ENCODE assay signal across 19 cellular contexts in genomic region chr2:127704641-127705243, GRCh38. TPM values are rescaled to one million over a fixed set of nuclear protein-coding genes. Genes with fewer than 3 reads are reported as not detected.
DNase-seq lines count a peak whose midpoint lies in the region; ATAC-seq, FAIRE-seq and TF ChIP-seq lines count a peak whose summit lies in the region.
"Had no signal": no experiment of that assay in that cellular context is flagged by ENCODE, and none has a peak within 500 bp of the region (broad histone marks: within the 10 kb centered on the region; RNA-seq: fewer than 3 reads in every experiment).

No MANE protein-coding gene starts in this region.

- TF ChIP-seq POLR2A in HepG2 (IDR thresholded peaks at IDR 0.05; ENCODE audit: insufficient read depth in 1 of 2, low read depth in 2 of 2, low read length in 2 of 2) (0 out of 4 replicates have a peak, but pooled peaks of 1 of the 2 experiments have one; percentile 12), upper lobe of left lung (IDR thresholded peaks at IDR 0.05) (no peak)

- no TSS peak for BruUV-seq in HepG2 (replicated peaks; lab: Mats Ljungman, UMichigan)

- H3K27ac ChIP-seq in left ventricle myocardium inferior (replicated peaks) (peak overlapping the region; percentile 36), SK-N-MC (peak overlapping the region; percentile 88), HepG2 (ENCODE audit: extremely low read length, insufficient read depth, low read length) (no peak overlapping the region), upper lobe of left lung (peak overlapping the region in 3 of 4 donors; percentile 18 to 62 (median 26))

- peaks cover 79% of the 10 kb centered on the region for H3K4me1 ChIP-seq in left ventricle myocardium inferior
- peaks cover 25% of the 10 kb centered on the region for H3K4me1 ChIP-seq in HepG2 (ENCODE audit: insufficient read depth, low read length)
- H3K4me1 ChIP-seq in upper lobe of left lung: peaks cover 37 to 62% (median 55%) of the 10 kb centered on the region in 4 donors

- DNase-seq in left ventricle myocardium inferior (no peak), Right ventricle myocardium inferior (ENCODE audit: missing footprints) (no peak), SK-N-MC (ENCODE audit: low read depth, low spot score) (no peak), HepG2 (ENCODE audit: low spot score) (no peak), upper lobe of left lung (no peak), NOMO-1 treated with dmso at 0.1 percent for 144 hours (lab: John Stamatoyannopoulos, UW; ENCODE audit: unreplicated experiment) (no peak)
- DNase-seq: activated effector memory CD4-positive, alpha-beta T cell treated with anti-CD3 and anti-CD28 coated beads, Interleukin-2, amount 50 U/mL, for 16 hours; DMS 273 treated with DMSO at 0.1 percent for 48 hours; hippocampal formation; NCI-H1417; NCI-H345; stimulated activated CD4-positive, alpha-beta T cell treated with anti-CD3 and anti-CD28 coated beads, Interleukin-12 subunit alpha, Interleukin-12 subunit beta, amount 100 ng/mL, for 4 hours had no signal

- POLR2A ChIA-PET in HepG2 (lab: Yijun Ruan, JAX): no interaction called here

- H3K36me3 ChIP-seq in left ventricle myocardium inferior (peaks cover 39% of the 10 kb centered on the region), SK-N-MC (ENCODE audit: insufficient read depth, low read length) (peaks cover 58% of the 10 kb centered on the region), HepG2 (replicated peaks in 1 of 2; ENCODE audit: control insufficient read depth in 1 of 2, insufficient read depth in 2 of 2, low read length in 2 of 2) (peaks cover 23 to 32% of the 10 kb centered on the region in 2 experiments), upper lobe of left lung (peaks cover 9 to 42% (median 23%) of the 10 kb centered on the region in 4 donors)

- peaks cover 14% of the 10 kb centered on the region for H3K79me2 ChIP-seq in HepG2 (ENCODE audit: insufficient read depth, low read length)

- ATAC-seq in Right ventricle myocardium inferior (no peak), HepG2 (no peak), upper lobe of left lung (ENCODE audit: low FRiP score in 2 of 2) (no peak), GM21447 (IDR thresholded peaks at IDR 0.05; ENCODE audit: unreplicated experiment) (no peak), HG03097 (IDR thresholded peaks at IDR 0.05; ENCODE audit: low FRiP score, unreplicated experiment) (no peak)

- TF ChIP-seq EP300 in HepG2 (IDR thresholded peaks at IDR 0.05; ENCODE audit: low read depth in 2 of 2, low read length in 2 of 2): no peak
- no peak for TF ChIP-seq EP300 in HepG2 (CRISPR knock-in tag; IDR thresholded peaks at IDR 0.05; ENCODE audit: borderline replicate concordance)
- no peak for TF ChIP-seq EP300 in upper lobe of left lung (IDR thresholded peaks at IDR 0.05)

- in situ Hi-C loops in HepG2 (cut with HindIII; ENCODE audit: extremely low pct_ligation_motif_present, low pct_unique_long_range_greater_than_20kb): no loop called here

- TF ChIP-seq RAD21 in HepG2 (CRISPR knock-in tag; IDR thresholded peaks at IDR 0.05): no peak

- CTCF ChIA-PET in HepG2 (lab: Yijun Ruan, JAX; ENCODE audit: low intra/inter-chr PET ratio, low total read pairs): no interaction called here

- 0 out of 2 replicates have a peak, but pooled peaks cover 2% of the 10 kb centered on the region for H4K20me1 ChIP-seq in HepG2 (ENCODE audit: insufficient read depth, low read length)

- FAIRE-seq in HepG2 (lab: Jason Lieb, UNC): no peak
- FAIRE-seq: GM18507, TTC549 had no signal

- WGBS in HepG2 (ENCODE audit: low lambda C conversion rate): 96% methylated on average over 3 of the region's 3 CpGs
- WGBS in upper lobe of left lung, 2 donors: 73 to 90% methylated on average over 3 of the region's 3 CpGs

- H3K27me3 ChIP-seq in left ventricle myocardium inferior (ENCODE audit: low read depth) (no peaks in the 10 kb centered on the region), HepG2 (ENCODE audit: control insufficient read depth in 1 of 2, insufficient read depth in 2 of 2, low read length in 2 of 2) (no peaks in the 10 kb centered on the region), upper lobe of left lung (no peaks in the 10 kb centered on the region)
- H3K27me3 ChIP-seq: esophagus muscularis mucosa had no signal

- TF ChIP-seq CTCF in left ventricle myocardium inferior (IDR thresholded peaks at IDR 0.05; ENCODE audit: borderline replicate concordance) (no peak), HepG2 (CRISPR knock-in tag; IDR thresholded peaks at IDR 0.05) (no peak), upper lobe of left lung (IDR thresholded peaks at IDR 0.05) (no peak)

- H3K4me3 ChIP-seq in left ventricle myocardium inferior (no peak overlapping the region), SK-N-MC (peak overlapping the region; percentile 15; the same call in 1 of the 2 replicates), HepG2 (replicated peaks in 1 of 3; ENCODE audit: insufficient read depth in 1 of 3, low read depth in 2 of 3, low read length in 3 of 3) (no peak overlapping the region), upper lobe of left lung (no peak overlapping the region)
- H3K4me3 ChIP-seq: esophagus muscularis mucosa had no signal

- H3K9me3 ChIP-seq in left ventricle myocardium inferior (replicated peaks) (no peaks in the 10 kb centered on the region), SK-N-MC (ENCODE audit: low read depth, low read length) (no peaks in the 10 kb centered on the region), HepG2 (ENCODE audit: low read length) (no peaks in the 10 kb centered on the region), upper lobe of left lung (no peaks in the 10 kb centered on the region)
- H3K9me3 ChIP-seq: esophagus muscularis mucosa had no signal

- H3K9ac ChIP-seq in SK-N-MC (ENCODE audit: insufficient read length) (no peak overlapping the region), HepG2 (ENCODE audit: insufficient read depth, low read depth, low read length) (no peak overlapping the region)

- no peak overlapping the region for H3K4me2 ChIP-seq in HepG2 (ENCODE audit: low read depth, low read length)

- intact Hi-C loops in left ventricle myocardium inferior (cut with micrococcal nuclease): no loop called here
- intact Hi-C loops in Right ventricle myocardium inferior (cut with DNase I): loop anchor here (5.0 to 10.0 kb wide), 2 partner anchors 112 to 140 kb away; no protein-coding TSS in a partner anchor
- intact Hi-C loops in HepG2 (cut with micrococcal nuclease; ENCODE audit: unreplicated experiment): no loop called here

- no peak overlapping the region for H2AFZ ChIP-seq in HepG2 (ENCODE audit: low read length)

RNA-seq across cellular contexts. Expression of gene SFT2D3, which starts 3.4 kb away (rescaled TPM):
- total RNA-seq in left ventricle myocardium inferior: 2.9 TPM
- 3.1 TPM for total RNA-seq in Right ventricle myocardium inferior
- total RNA-seq in HepG2 (2016; rRNA removed; fragmentation: Illumina TruSeq; extraction: Trizol): 4.6 and 9.4 TPM in 2 replicates
- 1.4 and 1.5 TPM in 2 replicates for total RNA-seq in HepG2 (2016; cell fraction: cytosol; rRNA removed; fragmentation: Illumina TruSeq; extraction: Trizol; ENCODE audit: low read depth)
- total RNA-seq in HepG2 (2016; cell fraction: insoluble cytoplasmic fraction; rRNA removed; fragmentation: Illumina TruSeq; extraction: Trizol): 5.2 and 9.2 TPM in 2 replicates
- total RNA-seq in HepG2 (2016; cell fraction: membrane; rRNA removed; fragmentation: Illumina TruSeq; extraction: Trizol): 4.6 and 5.1 TPM in 2 replicates
- 10.3 and 11.4 TPM in 2 replicates for total RNA-seq in HepG2 (2016; cell fraction: nucleus; rRNA removed; fragmentation: Illumina TruSeq; extraction: Trizol)
- 8.3 and 8.7 TPM in 2 replicates for polyA plus RNA-seq in HepG2 (2011; rRNA removed)
- 6.8 and 9.4 TPM in 2 replicates for polyA plus RNA-seq in HepG2 (2011; cell fraction: cytosol; rRNA removed)
- 3.7 and 4.4 TPM in 2 replicates for polyA plus RNA-seq in HepG2 (2011; cell fraction: nucleus; rRNA removed)
- polyA plus RNA-seq in HepG2 (2012): not detected in 2 replicates
- 1.3 and 1.4 TPM in 2 replicates for polyA plus RNA-seq in HepG2 (2016; cell fraction: cytosol; fragmentation: Illumina TruSeq; extraction: Trizol; ENCODE audit: low read depth)
- 5.4 and 7.0 TPM in 2 replicates for polyA plus RNA-seq in HepG2 (2016; cell fraction: insoluble cytoplasmic fraction; fragmentation: Illumina TruSeq; extraction: Trizol; ENCODE audit: low read depth)
- polyA plus RNA-seq in HepG2 (2016; cell fraction: membrane; fragmentation: Illumina TruSeq; extraction: Trizol; ENCODE audit: low read depth): 3.0 and 4.0 TPM in 2 replicates
- polyA plus RNA-seq in HepG2 (2016; cell fraction: nucleus; fragmentation: Illumina TruSeq; extraction: Trizol; ENCODE audit: insufficient read depth, low read depth): 13.6 and 14.0 TPM in 2 replicates
- 2.4 and 7.5 TPM in 2 replicates for polyA minus RNA-seq in HepG2 (2011; rRNA and poly(A)+ RNA removed; ENCODE audit: low replicate concordance)
- polyA minus RNA-seq in HepG2 (2011; cell fraction: cytosol; rRNA and poly(A)+ RNA removed): 6.5 and 7.2 TPM in 2 replicates
- 16.4 and 17.5 TPM in 2 replicates for polyA minus RNA-seq in HepG2 (2011; cell fraction: nucleus; rRNA and poly(A)+ RNA removed)
- 10 to 100 TPM in 2 of 6 donors, 1 to 10 TPM in 4; 6.4 to 13.1 (median 9.1) TPM for total RNA-seq in upper lobe of left lung

RNA-seq across cellular contexts. Expression of gene LIMS2, which starts 29.4 kb away (rescaled TPM):
- total RNA-seq in left ventricle myocardium inferior (173 TPM), Right ventricle myocardium inferior (260 TPM), HepG2 (2016; rRNA removed; fragmentation: Illumina TruSeq; extraction: Trizol) (0.90 and 1.0 TPM in 2 replicates), upper lobe of left lung (100 to 1,000 TPM in 4 of 6 donors, 10 to 100 TPM in 2; 33.6 to 169 (median 109) TPM)
- 1.9 and 3.6 TPM in 2 replicates for total RNA-seq in HepG2 (2016; cell fraction: cytosol; rRNA removed; fragmentation: Illumina TruSeq; extraction: Trizol; ENCODE audit: low read depth)
- 0.85 and 1.2 TPM in 2 replicates for total RNA-seq in HepG2 (2016; cell fraction: insoluble cytoplasmic fraction; rRNA removed; fragmentation: Illumina TruSeq; extraction: Trizol)
- 2.6 and 3.9 TPM in 2 replicates for total RNA-seq in HepG2 (2016; cell fraction: membrane; rRNA removed; fragmentation: Illumina TruSeq; extraction: Trizol)
- 0.56 and 0.81 TPM in 2 replicates for total RNA-seq in HepG2 (2016; cell fraction: nucleus; rRNA removed; fragmentation: Illumina TruSeq; extraction: Trizol)
- 1.9 and 2.0 TPM in 2 replicates for polyA plus RNA-seq in HepG2 (2011; rRNA removed)
- 2.1 and 3.1 TPM in 2 replicates for polyA plus RNA-seq in HepG2 (2011; cell fraction: cytosol; rRNA removed)
- 2.0 and 2.2 TPM in 2 replicates for polyA plus RNA-seq in HepG2 (2011; cell fraction: nucleus; rRNA removed)
- polyA plus RNA-seq in HepG2 (2012): 2.1 and 3.9 TPM in 2 replicates
- 8.9 and 10.7 TPM in 2 replicates for polyA plus RNA-seq in HepG2 (2016; cell fraction: cytosol; fragmentation: Illumina TruSeq; extraction: Trizol; ENCODE audit: low read depth)
- 2.4 and 3.4 TPM in 2 replicates for polyA plus RNA-seq in HepG2 (2016; cell fraction: insoluble cytoplasmic fraction; fragmentation: Illumina TruSeq; extraction: Trizol; ENCODE audit: low read depth)
- 8.6 and 9.2 TPM in 2 replicates for polyA plus RNA-seq in HepG2 (2016; cell fraction: membrane; fragmentation: Illumina TruSeq; extraction: Trizol; ENCODE audit: low read depth)
- polyA plus RNA-seq in HepG2 (2016; cell fraction: nucleus; fragmentation: Illumina TruSeq; extraction: Trizol; ENCODE audit: insufficient read depth, low read depth): 1.5 TPM in 2 replicates
- 0.07 and 4.5 TPM in 2 replicates for polyA minus RNA-seq in HepG2 (2011; rRNA and poly(A)+ RNA removed; ENCODE audit: low replicate concordance)
- polyA minus RNA-seq in HepG2 (2011; cell fraction: cytosol; rRNA and poly(A)+ RNA removed): 1.2 and 1.9 TPM in 2 replicates
- polyA minus RNA-seq in HepG2 (2011; cell fraction: nucleus; rRNA and poly(A)+ RNA removed): 1.2 and 1.6 TPM in 2 replicates

RNA-seq across cellular contexts. Expression of gene GPR17, which starts 58.8 kb away (rescaled TPM):
- total RNA-seq in left ventricle myocardium inferior (0.16 TPM), Right ventricle myocardium inferior (0.16 TPM), HepG2 (2016; rRNA removed; fragmentation: Illumina TruSeq; extraction: Trizol) (not detected in 2 replicates), upper lobe of left lung (under 1 TPM in 3 of 6 donors, not detected in 3; 0.17 to 0.46 (median 0.24) TPM)
- total RNA-seq in HepG2 (2016; cell fraction: cytosol; rRNA removed; fragmentation: Illumina TruSeq; extraction: Trizol; ENCODE audit: low read depth): not detected in 2 replicates
- not detected in 2 replicates for total RNA-seq in HepG2 (2016; cell fraction: insoluble cytoplasmic fraction; rRNA removed; fragmentation: Illumina TruSeq; extraction: Trizol)
- not detected in 2 replicates for total RNA-seq in HepG2 (2016; cell fraction: membrane; rRNA removed; fragmentation: Illumina TruSeq; extraction: Trizol)
- total RNA-seq in HepG2 (2016; cell fraction: nucleus; rRNA removed; fragmentation: Illumina TruSeq; extraction: Trizol): not detected in 2 replicates
- not detected in 2 replicates for polyA plus RNA-seq in HepG2 (2011; rRNA removed)
- polyA plus RNA-seq in HepG2 (2011; cell fraction: cytosol; rRNA removed): not detected in 2 replicates
- polyA plus RNA-seq in HepG2 (2011; cell fraction: nucleus; rRNA removed): not detected in 2 replicates
- polyA plus RNA-seq in HepG2 (2012): not detected in 2 replicates
- polyA plus RNA-seq in HepG2 (2016; cell fraction: cytosol; fragmentation: Illumina TruSeq; extraction: Trizol; ENCODE audit: low read depth): not detected in 2 replicates
- not detected in 2 replicates for polyA plus RNA-seq in HepG2 (2016; cell fraction: insoluble cytoplasmic fraction; fragmentation: Illumina TruSeq; extraction: Trizol; ENCODE audit: low read depth)
- polyA plus RNA-seq in HepG2 (2016; cell fraction: membrane; fragmentation: Illumina TruSeq; extraction: Trizol; ENCODE audit: low read depth): not detected in 2 replicates
- polyA plus RNA-seq in HepG2 (2016; cell fraction: nucleus; fragmentation: Illumina TruSeq; extraction: Trizol; ENCODE audit: insufficient read depth, low read depth): not detected in 2 replicates
- polyA minus RNA-seq in HepG2 (2011; rRNA and poly(A)+ RNA removed; ENCODE audit: low replicate concordance): 0.08 TPM in 1 of 2 replicates, not detected in the other
- polyA minus RNA-seq in HepG2 (2011; cell fraction: cytosol; rRNA and poly(A)+ RNA removed): not detected in 2 replicates
- polyA minus RNA-seq in HepG2 (2011; cell fraction: nucleus; rRNA and poly(A)+ RNA removed): not detected in 2 replicates
- total RNA-seq: myocyte, SK-MEL-5 had no signal

Comparison
In these comparisons a context has a peak if more than half of its experiments do, and no peak if none do; other contexts are left out.
1. RNA of gene LIMS2, which starts 29.4 kb away (total RNA-seq): 260 TPM in Right ventricle myocardium inferior (single experiment), 173 TPM in left ventricle myocardium inferior (single experiment) and 33.6 to 169 TPM in upper lobe of left lung; 0.56 to 3.9 TPM in HepG2; every median in the first group is over 4 times any median in the second.